31 cellular contexts compared by ENCODE assay signal in genomic region chr16:22751685-22752084, GRCh38.
"Had no signal": no experiment of that assay in that cellular context is flagged by ENCODE, and none has a peak within 500 bp of the region (broad histone marks: within the 10 kb centered on the region; RNA-seq: fewer than 3 reads in every experiment).

No MANE protein-coding gene starts in this region.

- H3K27ac Mint-ChIP-seq: activated CD4-positive, alpha-beta memory T cell treated with anti-CD3 and anti-CD28 coated beads for 36 hours; activated CD4-positive, alpha-beta T cell treated with anti-CD3 and anti-CD28 coated beads for 36 hours; activated CD4-positive, alpha-beta T cell treated with anti-CD3 and anti-CD28 coated beads, Interleukin-2, amount 10 ng/mL, durations not matched to agents 24 days and 14 days; activated CD8-positive, alpha-beta memory T cell treated with anti-CD3 and anti-CD28 coated beads, Interleukin-2, amount 10 ng/mL, durations not matched to agents 7 days and 5 days; activated CD8-positive, alpha-beta T cell treated with anti-CD3 and anti-CD28 coated beads, Interleukin-2, amount 10 ng/mL, durations not matched to agents 7 days and 5 days; activated naive CD4-positive, alpha-beta T cell treated with anti-CD3 and anti-CD28 coated beads, Interleukin-2, amount 10 ng/mL, durations not matched to agents 7 days and 5 days; activated naive CD4-positive, alpha-beta T cell treated with anti-CD3 and anti-CD28 coated beads, Interleukin-2, amount 50 U/mL, for 72 hours; activated naive CD8-positive, alpha-beta T cell treated with anti-CD3 and anti-CD28 coated beads, Interleukin-2, amount 10 ng/mL, durations not matched to agents 7 days and 5 days; activated T-cell treated with anti-CD3 and anti-CD28 coated beads, Interleukin-2, amount 50 U/mL, for 24 hours; activated T-cell treated with anti-CD3 and anti-CD28 coated beads, Interleukin-2, amount 50 U/mL, for 72 hours; effector memory CD8-positive, alpha-beta T cell; T-helper 17 cell; T-helper 2 cell treated with Interferon-gamma antibody and Interleukin-4, amounts not matched to agents 5 μg/mL and 100 μg/mL, for 36 hours had no signal

- H3K27me3 ChIP-seq: brain microvascular endothelial cell, esophagus muscularis mucosa, gastrocnemius medialis had no signal

- DNase-seq: activated CD4-positive, alpha-beta memory T cell treated with anti-CD3 and anti-CD28 coated beads for 36 hours; activated CD4-positive, alpha-beta T cell treated with anti-CD3 and anti-CD28 coated beads for 36 hours; activated CD4-positive, alpha-beta T cell treated with anti-CD3 and anti-CD28 coated beads, Interleukin-2, amount 10 ng/mL, durations not matched to agents 24 days and 14 days; activated CD4-positive, CD25-positive, alpha-beta regulatory T cell; activated CD4-positive, CD25-positive, alpha-beta regulatory T cell treated with anti-CD3 and anti-CD28 coated beads, Interleukin-2, amount 50 U/mL, for 72 hours; activated CD8-positive, alpha-beta memory T cell treated with anti-CD3 and anti-CD28 coated beads, Interleukin-2, amount 10 ng/mL, durations not matched to agents 7 days and 5 days; activated CD8-positive, alpha-beta memory T cell treated with anti-CD3 and anti-CD28 coated beads, Interleukin-2, amount 50 U/mL, for 4 hours; activated CD8-positive, alpha-beta T cell treated with anti-CD3 and anti-CD28 coated beads, Interleukin-2, amount 10 ng/mL, durations not matched to agents 7 days and 5 days; activated gamma-delta T cell; activated naive CD4-positive, alpha-beta T cell; activated naive CD4-positive, alpha-beta T cell treated with anti-CD3 and anti-CD28 coated beads, Interleukin-2, amount 10 ng/mL, durations not matched to agents 7 days and 5 days; activated naive CD8-positive, alpha-beta T cell treated with anti-CD3 and anti-CD28 coated beads, Interleukin-2, amount 10 ng/mL, durations not matched to agents 7 days and 5 days; activated T-cell treated with anti-CD3 and anti-CD28 coated beads, Interleukin-2, amount 50 U/mL, for 24 hours; activated T-cell treated with anti-CD3 and anti-CD28 coated beads, Interleukin-2, amount 50 U/mL, for 72 hours; brain microvascular endothelial cell; caudate nucleus; cortex of kidney; dermis blood vessel endothelial cell; effector CD4-positive, alpha-beta T cell; effector memory CD8-positive, alpha-beta T cell; erythroblast; foreskin keratinocyte; gastrocnemius medialis; glutamatergic neuron; heart left ventricle; T-helper 1 cell; T-helper 17 cell; T1000 had no signal

- H3K4me1 Mint-ChIP-seq: activated CD4-positive, alpha-beta T cell treated with anti-CD3 and anti-CD28 coated beads for 36 hours; activated CD4-positive, alpha-beta T cell treated with anti-CD3 and anti-CD28 coated beads, Interleukin-2, amount 10 ng/mL, durations not matched to agents 24 days and 14 days; activated CD8-positive, alpha-beta memory T cell treated with anti-CD3 and anti-CD28 coated beads, Interleukin-2, amount 10 ng/mL, durations not matched to agents 7 days and 5 days; activated naive CD4-positive, alpha-beta T cell treated with anti-CD3 and anti-CD28 coated beads, Interleukin-2, amount 10 ng/mL, durations not matched to agents 7 days and 5 days; activated naive CD8-positive, alpha-beta T cell treated with anti-CD3 and anti-CD28 coated beads, Interleukin-2, amount 10 ng/mL, durations not matched to agents 7 days and 5 days; T-helper 17 cell had no signal

- H3K4me1 ChIP-seq: esophagus muscularis mucosa, foreskin keratinocyte, gastrocnemius medialis, heart left ventricle had no signal

- H3K27me3 Mint-ChIP-seq: activated CD4-positive, alpha-beta memory T cell treated with anti-CD3 and anti-CD28 coated beads for 36 hours had no signal

- H3K4me3 Mint-ChIP-seq: activated CD4-positive, alpha-beta memory T cell treated with anti-CD3 and anti-CD28 coated beads for 36 hours; activated CD4-positive, alpha-beta T cell treated with anti-CD3 and anti-CD28 coated beads for 36 hours; activated CD4-positive, alpha-beta T cell treated with anti-CD3 and anti-CD28 coated beads, Interleukin-2, amount 10 ng/mL, durations not matched to agents 24 days and 14 days; activated CD8-positive, alpha-beta memory T cell treated with anti-CD3 and anti-CD28 coated beads, Interleukin-2, amount 10 ng/mL, durations not matched to agents 7 days and 5 days; activated CD8-positive, alpha-beta T cell treated with anti-CD3 and anti-CD28 coated beads, Interleukin-2, amount 10 ng/mL, durations not matched to agents 7 days and 5 days; activated naive CD4-positive, alpha-beta T cell treated with anti-CD3 and anti-CD28 coated beads, Interleukin-2, amount 10 ng/mL, durations not matched to agents 7 days and 5 days; activated naive CD8-positive, alpha-beta T cell treated with anti-CD3 and anti-CD28 coated beads, Interleukin-2, amount 10 ng/mL, durations not matched to agents 7 days and 5 days; activated T-cell treated with anti-CD3 and anti-CD28 coated beads, Interleukin-2, amount 50 U/mL, for 24 hours; activated T-cell treated with anti-CD3 and anti-CD28 coated beads, Interleukin-2, amount 50 U/mL, for 72 hours; effector memory CD8-positive, alpha-beta T cell; T-helper 17 cell; T-helper 2 cell treated with Interferon-gamma antibody and Interleukin-4, amounts not matched to agents 5 μg/mL and 100 μg/mL, for 36 hours had no signal

- H3K9me3 Mint-ChIP-seq: activated naive CD8-positive, alpha-beta T cell treated with anti-CD3 and anti-CD28 coated beads, Interleukin-2, amount 10 ng/mL, durations not matched to agents 7 days and 5 days; activated T-cell treated with anti-CD3 and anti-CD28 coated beads, Interleukin-2, amount 50 U/mL, for 24 hours; T-helper 2 cell treated with Interferon-gamma antibody and Interleukin-4, amounts not matched to agents 5 μg/mL and 100 μg/mL, for 36 hours had no signal

- H3K9me3 ChIP-seq: esophagus muscularis mucosa, gastrocnemius medialis had no signal

- H3K4me3 ChIP-seq: esophagus muscularis mucosa, gastrocnemius medialis, heart left ventricle had no signal

- H3K36me3 Mint-ChIP-seq: activated CD4-positive, alpha-beta memory T cell treated with anti-CD3 and anti-CD28 coated beads for 36 hours; activated CD8-positive, alpha-beta memory T cell treated with anti-CD3 and anti-CD28 coated beads, Interleukin-2, amount 10 ng/mL, durations not matched to agents 7 days and 5 days; activated naive CD4-positive, alpha-beta T cell treated with anti-CD3 and anti-CD28 coated beads, Interleukin-2, amount 10 ng/mL, durations not matched to agents 7 days and 5 days; activated naive CD4-positive, alpha-beta T cell treated with anti-CD3 and anti-CD28 coated beads, Interleukin-2, amount 50 U/mL, for 72 hours; activated naive CD8-positive, alpha-beta T cell treated with anti-CD3 and anti-CD28 coated beads, Interleukin-2, amount 10 ng/mL, durations not matched to agents 7 days and 5 days had no signal

- ATAC-seq: activated CD4-positive, alpha-beta T cell treated with anti-CD3 and anti-CD28 coated beads for 36 hours; activated CD8-positive, alpha-beta memory T cell treated with anti-CD3 and anti-CD28 coated beads, Interleukin-2, amount 10 ng/mL, durations not matched to agents 7 days and 5 days; activated CD8-positive, alpha-beta T cell treated with anti-CD3 and anti-CD28 coated beads, Interleukin-2, amount 10 ng/mL, durations not matched to agents 7 days and 5 days; activated naive CD4-positive, alpha-beta T cell treated with anti-CD3 and anti-CD28 coated beads, Interleukin-2, amount 50 U/mL, for 72 hours; activated T-cell treated with anti-CD3 and anti-CD28 coated beads, Interleukin-2, amount 50 U/mL, for 72 hours; effector memory CD8-positive, alpha-beta T cell; foreskin keratinocyte; gastrocnemius medialis; T-helper 17 cell had no signal

- H3K36me3 ChIP-seq: brain microvascular endothelial cell, esophagus muscularis mucosa, gastrocnemius medialis, heart left ventricle had no signal

- H3K27ac ChIP-seq: brain microvascular endothelial cell, esophagus muscularis mucosa, foreskin keratinocyte, gastrocnemius medialis had no signal
